17 cellular contexts compared by ENCODE assay signal in the genomic region with DNA sequence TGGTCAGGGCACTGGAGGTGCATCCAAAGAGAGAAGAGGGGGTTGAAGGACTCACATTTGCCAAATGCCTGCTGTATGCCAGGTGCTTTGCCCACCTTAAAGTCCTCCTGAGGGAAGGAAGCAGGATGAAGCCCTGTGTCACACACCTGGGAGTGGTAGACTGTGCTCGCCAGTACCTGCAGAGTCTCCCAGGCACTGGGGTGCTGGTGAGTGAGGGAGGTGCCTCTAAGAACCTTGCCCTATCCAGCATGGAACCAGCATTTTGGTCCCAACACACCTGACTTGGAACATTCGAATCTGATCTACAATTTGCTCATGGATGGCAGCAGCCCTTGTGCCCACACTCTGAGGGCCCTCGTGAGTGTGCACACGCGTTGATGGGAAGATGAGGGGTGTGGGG.
DNase-seq lines count a peak whose midpoint lies in the region; ATAC-seq and TF ChIP-seq lines count a peak whose summit lies in the region.
"Had no signal": no experiment of that assay in that cellular context is flagged by ENCODE, and none has a peak within 500 bp of the region (broad histone marks: within the 10 kb centered on the region; RNA-seq: fewer than 3 reads in every experiment).

No MANE protein-coding gene starts in this region.

- no peaks in the 10 kb centered on the region for H3K27me3 Mint-ChIP-seq in endodermal cell (ENCODE audit: insufficient read depth)
- H3K27me3 Mint-ChIP-seq: CD4-positive, alpha-beta memory T cell had no signal

- no peak overlapping the region for H2AFZ ChIP-seq in neuronal stem cell (ENCODE audit: low read length)

- WGBS in endodermal cell (ENCODE audit: insufficient coverage in 1 of 2, insufficient read length in 1 of 2), 2 experiments, result 83 to 92% methylated on average over 2 to 5 of the region's 5 CpGs
- no CpG with 5 or more reads among the region's 5 CpGs for WGBS in neuronal stem cell (ENCODE audit: extremely low coverage in 2 of 2, insufficient read length in 2 of 2, insufficient replicate concordance in 1 of 2), 2 donors
- WGBS in suprapubic skin, result 88% methylated on average over 5 of the region's 5 CpGs

- H3K4me3 ChIP-seq in H7 (ENCODE audit: insufficient read depth, low read depth, low read length), result no peak overlapping the region
- no peak overlapping the region for H3K4me3 ChIP-seq in endodermal cell (ENCODE audit: low read length)
- no peak overlapping the region for H3K4me3 ChIP-seq in neuronal stem cell (ENCODE audit: low read length in 2 of 2)
- H3K4me3 ChIP-seq in suprapubic skin, result no peak overlapping the region
- H3K4me3 ChIP-seq: A549, HAP-1, K562 had no signal

- H2BK12ac ChIP-seq in neuronal stem cell (ENCODE audit: low read length), result no peak overlapping the region

- no peak overlapping the region for H3K27ac Mint-ChIP-seq in endodermal cell
- H3K27ac Mint-ChIP-seq: CD4-positive, alpha-beta memory T cell; HFFc6 had no signal

- no peak overlapping the region for H4K91ac ChIP-seq in neuronal stem cell (ENCODE audit: low read depth, low read length, poor library complexity)

- peak overlapping the region; percentile 33 for H4K8ac ChIP-seq in neuronal stem cell (ENCODE audit: low read depth, low read length)

- H3K4me2 ChIP-seq in neuronal stem cell (ENCODE audit: insufficient read depth, low read length, poor library complexity, severe bottlenecking), result no peak overlapping the region
- H3K4me2 ChIP-seq: A549 had no signal

- no peak overlapping the region for H2BK120ac ChIP-seq in neuronal stem cell (ENCODE audit: low read depth, low read length)

- H3K36me3 ChIP-seq in H7 (replicated peaks; ENCODE audit: control insufficient read depth, insufficient read depth, low read length), result no peaks in the 10 kb centered on the region; the same call in 1 of the 2 replicates
- H3K36me3 ChIP-seq in endodermal cell (ENCODE audit: control insufficient read depth, insufficient read depth, low read length), result no peaks in the 10 kb centered on the region
- no peaks in the 10 kb centered on the region for H3K36me3 ChIP-seq in neuronal stem cell (replicated peaks in 1 of 2; ENCODE audit: control insufficient read depth in 2 of 2, insufficient read depth in 2 of 2, low read length in 2 of 2)
- no peaks in the 10 kb centered on the region for H3K36me3 ChIP-seq in suprapubic skin
- H3K36me3 ChIP-seq: BE2C, HAP-1 had no signal

- H3K4ac ChIP-seq in neuronal stem cell (ENCODE audit: low read length), result no peak overlapping the region

- no peak overlapping the region for H3K14ac ChIP-seq in neuronal stem cell (ENCODE audit: low read length)

- no peak for TF ChIP-seq POLR2A in suprapubic skin (IDR thresholded peaks at IDR 0.05)

- no peaks in the 10 kb centered on the region for H3K9me3 ChIP-seq in endodermal cell (ENCODE audit: control insufficient read depth, low read length)
- peaks cover 0 to 2% of the 10 kb centered on the region in 2 donors for H3K9me3 ChIP-seq in neuronal stem cell (replicated peaks in 1 of 2; ENCODE audit: control insufficient read depth in 2 of 2, insufficient read depth in 1 of 2, low read depth in 1 of 2, low read length in 2 of 2)
- H3K9me3 ChIP-seq in suprapubic skin, result no peaks in the 10 kb centered on the region
- H3K9me3 ChIP-seq: A549, BE2C, HAP-1 had no signal

- H3K36me3 Mint-ChIP-seq in endodermal cell (ENCODE audit: low read depth), result no peaks in the 10 kb centered on the region

- H3K27ac ChIP-seq in endodermal cell (ENCODE audit: low read depth, low read length) (no peak overlapping the region), neuronal stem cell (replicated peaks; ENCODE audit: low read length) (no peak overlapping the region), suprapubic skin (no peak overlapping the region)
- H3K27ac ChIP-seq: A549, C4-2B, HL-60 had no signal

- no peak overlapping the region for H3K9ac ChIP-seq in endodermal cell (ENCODE audit: extremely low read depth, low read length, poor library complexity, severe bottlenecking)
- no peak overlapping the region for H3K9ac ChIP-seq in neuronal stem cell (ENCODE audit: low read depth, low read length, poor library complexity)

- H3K4me1 ChIP-seq in endodermal cell (ENCODE audit: control insufficient read depth, insufficient read depth, low read length) (no peaks in the 10 kb centered on the region), neuronal stem cell (ENCODE audit: control insufficient read depth in 2 of 2, insufficient read depth in 1 of 2, low read depth in 1 of 2, low read length in 2 of 2) (peaks cover 1 to 6% of the 10 kb centered on the region in 2 donors), suprapubic skin (peaks cover 2% of the 10 kb centered on the region)
- H3K4me1 ChIP-seq: BE2C, HAP-1 had no signal

- H2BK15ac ChIP-seq in neuronal stem cell (ENCODE audit: low read length), result no peak overlapping the region

- no peak overlapping the region for H3K23ac ChIP-seq in neuronal stem cell (ENCODE audit: low read depth, low read length, poor library complexity)

- ATAC-seq in HG03196 (IDR thresholded peaks at IDR 0.05; ENCODE audit: unreplicated experiment), result no peak
- ATAC-seq: A549, K562 had no signal

- H3K9me3 Mint-ChIP-seq in endodermal cell, result no peaks in the 10 kb centered on the region
- H3K9me3 Mint-ChIP-seq: CD4-positive, alpha-beta memory T cell; HFFc6 had no signal

- no peak for TF ChIP-seq EP300 in suprapubic skin (IDR thresholded peaks at IDR 0.05)

- DNase-seq in GM10266 (ENCODE audit: extremely low spot score), result peak; percentile 1
- DNase-seq in H7, result peak; percentile 14
- peak; percentile 44 for DNase-seq in endodermal cell
- DNase-seq in neuronal stem cell (ENCODE audit: low spot score), result no peak
- DNase-seq in HCEC 1CT, result no peak
- no peak for DNase-seq in suprapubic skin (ENCODE audit: low spot score in 2 of 2)
- DNase-seq: BE2C; CD4-positive, alpha-beta memory T cell; DMS153; EL; HFFc6 had no signal

- H3K79me1 ChIP-seq in neuronal stem cell (ENCODE audit: low read depth, low read length), result no peaks in the 10 kb centered on the region

- H3K4me1 Mint-ChIP-seq in endodermal cell, result peaks cover 6% of the 10 kb centered on the region

- TF ChIP-seq CTCF in GM10266 (IDR thresholded peaks at IDR 0.05; ENCODE audit: control insufficient read depth, insufficient read depth, low read depth, missing control alignments) (no peak), endodermal cell (conservative IDR thresholded peaks at IDR 0.05) (no peak), suprapubic skin (IDR thresholded peaks at IDR 0.05) (no peak)

- H3K27me3 ChIP-seq in H7 (ENCODE audit: control insufficient read depth, insufficient read depth, low read length), result no peaks in the 10 kb centered on the region
- no peaks in the 10 kb centered on the region for H3K27me3 ChIP-seq in endodermal cell (ENCODE audit: control insufficient read depth, insufficient read depth, low read length, poor library complexity, severe bottlenecking)
- H3K27me3 ChIP-seq in neuronal stem cell (ENCODE audit: control insufficient read depth in 3 of 3, insufficient read depth in 3 of 3, low read depth in 1 of 3, low read length in 3 of 3), result no peaks in the 10 kb centered on the region
- H3K27me3 ChIP-seq in suprapubic skin, result no peaks in the 10 kb centered on the region
- H3K27me3 ChIP-seq: BE2C had no signal

- H3K18ac ChIP-seq in neuronal stem cell (ENCODE audit: low read length), result no peak overlapping the region

- peak overlapping the region; percentile 5 for H2BK5ac ChIP-seq in neuronal stem cell (ENCODE audit: low read length)

- no peak overlapping the region for H2AK5ac ChIP-seq in neuronal stem cell (ENCODE audit: low read depth, low read length)

- no peak overlapping the region for H3K4me3 Mint-ChIP-seq in endodermal cell
- H3K4me3 Mint-ChIP-seq: CD4-positive, alpha-beta memory T cell; HFFc6 had no signal

Comparison
In these comparisons a context has a peak if more than half of its experiments do, and no peak if none do; other contexts are left out.
1. DNase-seq: peak in GM10266 (single experiment), H7 (single experiment) and endodermal cell (single experiment); none in neuronal stem cell (single experiment), HCEC 1CT (single experiment) and suprapubic skin (0 of 2).